ENCODE assay signal across 12 cellular contexts in genomic region chr2:62467475-62468321, GRCh38. TPM values are rescaled to one million over a fixed set of nuclear protein-coding genes. Genes with fewer than 3 reads are reported as not detected.
DNase-seq lines count a peak whose midpoint lies in the region; ATAC-seq, FAIRE-seq and TF ChIP-seq lines count a peak whose summit lies in the region.
"Had no signal": no experiment of that assay in that cellular context is flagged by ENCODE, and none has a peak within 500 bp of the region (broad histone marks: within the 10 kb centered on the region; RNA-seq: fewer than 3 reads in every experiment).

No MANE protein-coding gene starts in this region.

- H3K4me3 ChIP-seq in SJCRH30 (no peak overlapping the region), cardiac muscle cell (no peak overlapping the region), subcutaneous abdominal adipose tissue (ENCODE audit: low read depth in 1 of 5, low read length in 5 of 5) (no peak overlapping the region)

- H3K27ac ChIP-seq in SJCRH30 (no peak overlapping the region), cardiac muscle cell (no peak overlapping the region), subcutaneous abdominal adipose tissue (ENCODE audit: low read depth, low read length) (peak overlapping the region; percentile 67)

- H3K4me1 ChIP-seq in SJCRH30 (no peaks in the 10 kb centered on the region), cardiac muscle cell (ENCODE audit: low read depth) (peaks cover 4% of the 10 kb centered on the region), subcutaneous abdominal adipose tissue (ENCODE audit: control insufficient read depth in 5 of 5, insufficient read depth in 5 of 5, low read length in 5 of 5) (peaks cover 14 to 57% (median 50%) of the 10 kb centered on the region in 5 donors)

- H3K9me3 ChIP-seq in SJCRH30 (replicated peaks) (no peaks in the 10 kb centered on the region), cardiac muscle cell (ENCODE audit: low read depth) (no peaks in the 10 kb centered on the region), subcutaneous abdominal adipose tissue (ENCODE audit: control insufficient read depth in 5 of 5, low read length in 5 of 5) (no peaks in the 10 kb centered on the region)
- H3K9me3 ChIP-seq: SK-N-SH had no signal

- peak in 2 of 3 experiments; percentile 35 to 42 for DNase-seq in NCI-H1417 (lab: John Stamatoyannopoulos, UW)
- no peak for DNase-seq in NCI-H1417 treated with DMSO at 0.1 percent for 48 hours (lab: John Stamatoyannopoulos, UW)
- peak; percentile 34 to 38 for DNase-seq in SJCRH30
- peak in 1 of 2 donors; percentile 75 for DNase-seq in cardiac muscle cell (ENCODE audit: low read depth in 1 of 2, low spot score in 1 of 2)
- DNase-seq in frontal cortex (ENCODE audit: low spot score in 2 of 2) = no peak
- DNase-seq: IMR-90, SK-N-SH had no signal

- no peak for ATAC-seq in HG03159 (IDR thresholded peaks at IDR 0.05; ENCODE audit: unreplicated experiment)
- no peak for ATAC-seq in HG03095 (IDR thresholded peaks at IDR 0.05; ENCODE audit: unreplicated experiment)
- ATAC-seq: stimulated activated memory B cell treated with anti-CD40 and anti-IgM and Interleukin-4, amounts not matched to agents 10 μg/mL and 1 μg/mL and 100 μg/mL, for 72 hours had no signal

- H3K9ac ChIP-seq in subcutaneous abdominal adipose tissue (ENCODE audit: low read length in 5 of 5) = no peak overlapping the region
- H3K9ac ChIP-seq: SK-N-SH had no signal

- peak; percentile 21 for TF ChIP-seq CTCF in cardiac muscle cell (IDR thresholded peaks at IDR 0.05; ENCODE audit: low read depth, low read length)

- H3K36me3 ChIP-seq in SJCRH30 = no peaks in the 10 kb centered on the region
- H3K36me3 ChIP-seq in cardiac muscle cell = no peaks in the 10 kb centered on the region
- no peaks in the 10 kb centered on the region for H3K36me3 ChIP-seq in subcutaneous abdominal adipose tissue (ENCODE audit: control insufficient read depth in 5 of 5, insufficient read depth in 5 of 5, low read length in 5 of 5)

- H3K27me3 ChIP-seq in SJCRH30 = no peaks in the 10 kb centered on the region
- H3K27me3 ChIP-seq in cardiac muscle cell = no peaks in the 10 kb centered on the region
- no peaks in the 10 kb centered on the region for H3K27me3 ChIP-seq in subcutaneous abdominal adipose tissue (ENCODE audit: control insufficient read depth in 5 of 5, insufficient read depth in 4 of 5, low read length in 5 of 5)

- no peak for FAIRE-seq in frontal cortex (lab: Jason Lieb, UNC)
- FAIRE-seq: A204.1 had no signal

RNA-seq across cellular contexts. Expression of gene TMEM17, which starts 38.3 kb away (rescaled TPM):
- total RNA-seq in SJCRH30 (2014; rRNA removed; shearing (Covaris generic)) = 0.40 and 0.51 TPM in 2 replicates
- total RNA-seq in cardiac muscle cell (1.8 and 3.2 TPM in 2 replicates), frontal cortex (4.9 TPM)
- polyA plus RNA-seq in cardiac muscle cell = 5.0 and 7.0 TPM in 2 replicates

Comparison
In these comparisons a context has a peak if more than half of its experiments do, and no peak if none do; other contexts are left out.
1. DNase-seq: peak in NCI-H1417 (2 of 3) and SJCRH30 (2 of 2); none in NCI-H1417 treated with DMSO at 0.1 percent for 48 hours (single experiment) and frontal cortex (0 of 2).